In the genomic region with DNA sequence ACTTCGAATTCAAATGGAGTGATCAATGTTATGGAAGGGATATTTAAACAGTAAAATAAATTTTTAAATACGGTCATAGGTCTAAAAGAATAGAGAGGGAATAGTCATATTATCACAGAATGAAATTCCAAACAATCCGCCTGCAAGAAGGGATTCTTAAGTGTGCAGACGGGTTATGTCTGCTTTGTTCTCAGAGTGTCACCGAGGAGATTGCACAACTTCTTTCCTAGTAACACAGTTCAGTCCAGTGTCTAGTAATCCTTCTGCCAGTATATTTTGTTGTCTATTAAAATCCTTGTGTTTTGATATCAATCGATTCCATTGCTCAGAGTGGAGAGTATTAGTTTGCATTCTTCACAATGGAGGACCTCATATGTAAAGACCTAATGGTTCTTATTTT, we compare ENCODE assay signal across 18 cellular contexts. TPM values are rescaled to one million over a fixed set of nuclear protein-coding genes. Genes with fewer than 3 reads are reported as not detected.
DNase-seq lines count a peak whose midpoint lies in the region; ATAC-seq, FAIRE-seq and TF ChIP-seq lines count a peak whose summit lies in the region.
"Had no signal": no experiment of that assay in that cellular context is flagged by ENCODE, and none has a peak within 500 bp of the region (broad histone marks: within the 10 kb centered on the region; RNA-seq: fewer than 3 reads in every experiment).

No MANE protein-coding gene starts in this region.

- H3K4me3 ChIP-seq in HepG2 (replicated peaks in 1 of 3; ENCODE audit: insufficient read depth in 1 of 3, low read depth in 2 of 3, low read length in 3 of 3) (no peak overlapping the region), right lobe of liver (no peak overlapping the region), testis (no peak overlapping the region)
- H3K4me3 ChIP-seq: SJSA1 had no signal

- no peak for TF ChIP-seq RAD21 in HepG2 (CRISPR knock-in tag; IDR thresholded peaks at IDR 0.05)

- no peak for TF ChIP-seq CTCF in HepG2 (CRISPR knock-in tag; IDR thresholded peaks at IDR 0.05)
- TF ChIP-seq CTCF in right lobe of liver (IDR thresholded peaks at IDR 0.05), result no peak
- TF ChIP-seq CTCF in brain (conservative IDR thresholded peaks at IDR 0.05), result no peak
- TF ChIP-seq CTCF in testis (IDR thresholded peaks at IDR 0.05), result no peak

- peak overlapping the region in 4 of 5 experiments; percentile 43 to 87 (median 72) for H3K27ac Mint-ChIP-seq in brain
- H3K27ac Mint-ChIP-seq: HFFc6 had no signal

- no peaks in the 10 kb centered on the region for H3K36me3 ChIP-seq in HepG2 (replicated peaks in 1 of 2; ENCODE audit: control insufficient read depth in 1 of 2, insufficient read depth in 2 of 2, low read length in 2 of 2)
- H3K36me3 ChIP-seq in right lobe of liver, result no peaks in the 10 kb centered on the region
- H3K36me3 ChIP-seq in testis (ENCODE audit: low read depth, missing control alignments), result no peaks in the 10 kb centered on the region
- H3K36me3 ChIP-seq: SJSA1 had no signal

- TF ChIP-seq EP300 in HepG2 (IDR thresholded peaks at IDR 0.05; ENCODE audit: low read depth in 2 of 2, low read length in 2 of 2), result no peak
- no peak for TF ChIP-seq EP300 in HepG2 (CRISPR knock-in tag; IDR thresholded peaks at IDR 0.05; ENCODE audit: borderline replicate concordance)

- FAIRE-seq in HepG2 (lab: Jason Lieb, UNC), result no peak
- FAIRE-seq: H54 had no signal

- H3K27me3 Mint-ChIP-seq in brain, result no peaks in the 10 kb centered on the region

- ATAC-seq in HepG2, result no peak
- ATAC-seq in right lobe of liver, result no peak
- ATAC-seq in left ventricle myocardium superior, result peak; percentile 63

- H3K9ac ChIP-seq in HepG2 (ENCODE audit: insufficient read depth, low read depth, low read length), result no peak overlapping the region

- no peaks in the 10 kb centered on the region for H3K9me3 ChIP-seq in HepG2 (ENCODE audit: low read length)
- no peaks in the 10 kb centered on the region for H3K9me3 ChIP-seq in right lobe of liver
- no peaks in the 10 kb centered on the region for H3K9me3 ChIP-seq in testis
- H3K9me3 ChIP-seq: SJSA1 had no signal

- CTCF ChIA-PET in HepG2 (lab: Yijun Ruan, JAX; ENCODE audit: low intra/inter-chr PET ratio, low total read pairs), result no interaction called here

- no peaks in the 10 kb centered on the region for H3K36me3 Mint-ChIP-seq in brain

- in situ Hi-C loops in HepG2 (cut with HindIII; ENCODE audit: extremely low pct_ligation_motif_present, low pct_unique_long_range_greater_than_20kb), result loop anchor here (25.0 kb wide), 1 partner anchor 627 kb away; no protein-coding TSS in a partner anchor

- H2AFZ ChIP-seq in HepG2 (ENCODE audit: low read length), result no peak overlapping the region

- H3K79me2 ChIP-seq in HepG2 (ENCODE audit: insufficient read depth, low read length), result no peaks in the 10 kb centered on the region

- WGBS in HepG2 (ENCODE audit: low lambda C conversion rate), result 9% methylated on average over 6 of the region's 6 CpGs
- WGBS in right lobe of liver (ENCODE audit: insufficient coverage, low coverage, low lambda C conversion rate, missing lambda C conversion rate), result 65% methylated on average over 6 of the region's 6 CpGs
- WGBS in testis, 2 donors, result 76 to 88% methylated on average over 6 of the region's 6 CpGs

- H3K4me1 ChIP-seq in HepG2 (ENCODE audit: insufficient read depth, low read length) (no peaks in the 10 kb centered on the region), right lobe of liver (no peaks in the 10 kb centered on the region), testis (peaks cover 4% of the 10 kb centered on the region)
- H3K4me1 ChIP-seq: SJSA1 had no signal

- H3K27me3 ChIP-seq in HepG2 (ENCODE audit: control insufficient read depth in 1 of 2, insufficient read depth in 2 of 2, low read length in 2 of 2), result no peaks in the 10 kb centered on the region
- H3K27me3 ChIP-seq in right lobe of liver, result no peaks in the 10 kb centered on the region
- no peaks in the 10 kb centered on the region for H3K27me3 ChIP-seq in testis

- no TSS peak for BruUV-seq in HepG2 (replicated peaks; lab: Mats Ljungman, UMichigan)

- POLR2A ChIA-PET in HepG2 (lab: Yijun Ruan, JAX), result no interaction called here

- H4K20me1 ChIP-seq in HepG2 (ENCODE audit: insufficient read depth, low read length), result no peaks in the 10 kb centered on the region

- peaks cover 30% of the 10 kb centered on the region for H3K4me1 Mint-ChIP-seq in brain

- H3K27ac ChIP-seq in HepG2 (ENCODE audit: extremely low read length, insufficient read depth, low read length) (no peak overlapping the region), right lobe of liver (no peak overlapping the region), testis (no peak overlapping the region)
- H3K27ac ChIP-seq: RWPE1, SJSA1 had no signal

- H3K4me2 ChIP-seq in HepG2 (ENCODE audit: low read depth, low read length), result no peak overlapping the region

- intact Hi-C loops in HepG2 (cut with micrococcal nuclease; ENCODE audit: unreplicated experiment), result no loop called here
- intact Hi-C loops in right lobe of liver (cut with DNase I), result no loop called here
- intact Hi-C loops in left ventricle myocardium superior (cut with micrococcal nuclease), result no loop called here
- intact Hi-C loops in testis (cut with DNase I; ENCODE audit: low total_unique reads), result no loop called here

- TF ChIP-seq POLR2A in HepG2 (IDR thresholded peaks at IDR 0.05; ENCODE audit: insufficient read depth in 1 of 2, low read depth in 2 of 2, low read length in 2 of 2) (no peak), right lobe of liver (IDR thresholded peaks at IDR 0.05) (no peak), testis (IDR thresholded peaks at IDR 0.05) (no peak)

- H3K4me3 Mint-ChIP-seq in brain, result no peak overlapping the region
- H3K4me3 Mint-ChIP-seq: HFFc6 had no signal

- peaks cover 0 to 8% (median 0%) of the 10 kb centered on the region in 5 experiments for H3K9me3 Mint-ChIP-seq in brain

- no peak for DNase-seq in HepG2 (ENCODE audit: low spot score)
- no peak for DNase-seq in right lobe of liver
- no peak for DNase-seq in left ventricle myocardium superior
- no peak for DNase-seq in NCI-H1048 (lab: John Stamatoyannopoulos, UW)
- DNase-seq in activated CD8-positive, alpha-beta memory T cell treated with anti-CD3 and anti-CD28 coated beads for 24 hours, result no peak
- DNase-seq in testis, result no peak
- DNase-seq: COR-L47; HFFc6; Karpas-422; MM.1S; NCI-H1417 treated with DMSO at 0.1 percent for 48 hours; NCI-H1930; NK-92 treated with Interleukin-12 subunit alpha and Interleukin-12 subunit beta, amount 100 ng/mL, for 24 hours had no signal

TF ChIP-seq in HepG2, 621 proteins besides CTCF, POLR2A, EP300 and RAD21:
- TF ChIP-seq CEBPB (IDR thresholded peaks at IDR 0.05; ENCODE audit: borderline replicate concordance, low read depth, low read length), result peak; percentile 50; the same call in 1 of the 2 replicates
- no peak for TF ChIP-seq ZKSCAN5 (CRISPR knock-in tag; IDR thresholded peaks at IDR 0.05)
- no peak for TF ChIP-seq ZFP41 (CRISPR knock-in tag; IDR thresholded peaks at IDR 0.05; ENCODE audit: borderline replicate concordance)

RNA-seq across cellular contexts. Expression of a gene that starts 48.4 kb away (rescaled TPM):
- total RNA-seq in HepG2 (2016; rRNA removed; fragmentation: Illumina TruSeq; extraction: Trizol) (not detected in 2 replicates), right lobe of liver (not detected), left ventricle myocardium superior (not detected), testis (under 1 TPM in 1 of 2 donors, not detected in 1; 0.08 TPM)
- not detected in 2 replicates for total RNA-seq in HepG2 (2016; cell fraction: cytosol; rRNA removed; fragmentation: Illumina TruSeq; extraction: Trizol; ENCODE audit: low read depth)
- total RNA-seq in HepG2 (2016; cell fraction: insoluble cytoplasmic fraction; rRNA removed; fragmentation: Illumina TruSeq; extraction: Trizol), result not detected in 2 replicates
- total RNA-seq in HepG2 (2016; cell fraction: membrane; rRNA removed; fragmentation: Illumina TruSeq; extraction: Trizol), result not detected in 2 replicates
- total RNA-seq in HepG2 (2016; cell fraction: nucleus; rRNA removed; fragmentation: Illumina TruSeq; extraction: Trizol), result not detected in 2 replicates
- polyA plus RNA-seq in HepG2 (2011; rRNA removed) (not detected in 2 replicates), brain (ENCODE audit: insufficient read depth, low read depth, low replicate concordance) (not detected), testis (ENCODE audit: insufficient read depth, low read depth, low replicate concordance) (not detected)
- polyA plus RNA-seq in HepG2 (2011; cell fraction: cytosol; rRNA removed), result not detected in 2 replicates
- polyA plus RNA-seq in HepG2 (2011; cell fraction: nucleus; rRNA removed), result not detected in 2 replicates
- polyA plus RNA-seq in HepG2 (2012), result not detected in 2 replicates
- not detected in 2 replicates for polyA plus RNA-seq in HepG2 (2016; cell fraction: cytosol; fragmentation: Illumina TruSeq; extraction: Trizol; ENCODE audit: low read depth)
- not detected in 2 replicates for polyA plus RNA-seq in HepG2 (2016; cell fraction: insoluble cytoplasmic fraction; fragmentation: Illumina TruSeq; extraction: Trizol; ENCODE audit: low read depth)
- not detected in 2 replicates for polyA plus RNA-seq in HepG2 (2016; cell fraction: membrane; fragmentation: Illumina TruSeq; extraction: Trizol; ENCODE audit: low read depth)
- not detected in 2 replicates for polyA plus RNA-seq in HepG2 (2016; cell fraction: nucleus; fragmentation: Illumina TruSeq; extraction: Trizol; ENCODE audit: insufficient read depth, low read depth)
- polyA minus RNA-seq in HepG2 (2011; rRNA and poly(A)+ RNA removed; ENCODE audit: low replicate concordance), result not detected in 2 replicates
- not detected in 2 replicates for polyA minus RNA-seq in HepG2 (2011; cell fraction: cytosol; rRNA and poly(A)+ RNA removed)
- polyA minus RNA-seq in HepG2 (2011; cell fraction: nucleus; rRNA and poly(A)+ RNA removed), result not detected in 2 replicates
- total RNA-seq: A673, HFFc6, SJSA1 had no signal
